Comparison of ENCODE assay signal across 1 cellular context in the genomic region with DNA sequence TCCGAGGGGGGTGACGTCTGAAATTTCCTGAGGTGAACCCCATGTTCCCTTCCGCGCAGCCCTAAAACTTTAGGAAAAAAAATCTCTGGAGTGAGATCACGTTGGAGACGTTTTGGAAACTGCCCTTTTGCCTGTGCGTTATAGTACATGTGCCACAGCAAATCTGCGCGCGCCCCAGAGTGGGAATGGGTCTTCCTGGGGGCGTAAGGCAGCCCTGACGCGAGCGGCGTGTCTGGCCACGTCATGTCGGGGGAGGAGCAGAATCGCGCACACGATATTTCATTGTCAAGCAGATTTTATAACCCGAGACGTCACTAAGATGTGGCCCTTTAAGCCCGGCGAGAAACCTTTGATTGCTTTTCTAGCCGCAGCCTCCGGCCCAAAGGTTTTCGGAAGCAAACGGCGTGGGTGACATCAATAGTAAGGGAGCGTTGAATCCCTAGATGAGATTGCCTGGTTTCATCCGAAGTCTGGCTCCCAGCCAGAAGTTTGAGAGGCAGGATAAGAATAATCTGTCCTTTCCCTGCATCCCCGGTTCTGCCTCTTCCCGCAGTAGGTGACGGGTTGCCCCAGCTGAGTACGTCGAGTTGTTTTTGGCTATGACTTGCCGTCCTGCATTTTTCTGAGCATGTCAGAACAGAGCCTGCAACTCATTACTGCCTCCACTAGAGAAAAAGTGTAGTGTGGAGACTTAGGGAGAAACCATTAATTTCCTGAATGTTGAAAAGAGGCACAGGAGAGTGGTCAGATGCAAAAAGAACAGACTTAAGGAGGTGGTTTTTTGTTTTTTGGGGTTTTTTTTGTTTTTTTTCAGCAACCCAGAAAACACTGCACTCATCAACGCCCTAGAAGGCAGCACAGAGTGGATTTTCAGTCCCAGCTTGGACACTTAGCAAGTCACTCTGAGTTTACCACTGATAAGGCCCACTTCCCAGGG.
TF ChIP-seq lines count a peak whose summit lies in the region.

No MANE protein-coding gene starts in this region.

TF ChIP-seq in GM23338, 12 proteins besides CTCF, POLR2A, EP300 and RAD21:
- TF ChIP-seq EZH2phosphoT487 (IDR thresholded peaks at IDR 0.05; ENCODE audit: unreplicated experiment) = no peak
- TF ChIP-seq EZH2 (IDR thresholded peaks at IDR 0.05; ENCODE audit: low read depth, unreplicated experiment) = no peak
- no peak for TF ChIP-seq ZNF114 (CRISPR knock-in tag; IDR thresholded peaks at IDR 0.05)
- TF ChIP-seq ZNF331 (CRISPR knock-in tag; IDR thresholded peaks at IDR 0.05; ENCODE audit: low read depth) = no peak
- TF ChIP-seq NANOG (IDR thresholded peaks at IDR 0.05; ENCODE audit: borderline replicate concordance) = no peak
- TF ChIP-seq, protein P1, sequence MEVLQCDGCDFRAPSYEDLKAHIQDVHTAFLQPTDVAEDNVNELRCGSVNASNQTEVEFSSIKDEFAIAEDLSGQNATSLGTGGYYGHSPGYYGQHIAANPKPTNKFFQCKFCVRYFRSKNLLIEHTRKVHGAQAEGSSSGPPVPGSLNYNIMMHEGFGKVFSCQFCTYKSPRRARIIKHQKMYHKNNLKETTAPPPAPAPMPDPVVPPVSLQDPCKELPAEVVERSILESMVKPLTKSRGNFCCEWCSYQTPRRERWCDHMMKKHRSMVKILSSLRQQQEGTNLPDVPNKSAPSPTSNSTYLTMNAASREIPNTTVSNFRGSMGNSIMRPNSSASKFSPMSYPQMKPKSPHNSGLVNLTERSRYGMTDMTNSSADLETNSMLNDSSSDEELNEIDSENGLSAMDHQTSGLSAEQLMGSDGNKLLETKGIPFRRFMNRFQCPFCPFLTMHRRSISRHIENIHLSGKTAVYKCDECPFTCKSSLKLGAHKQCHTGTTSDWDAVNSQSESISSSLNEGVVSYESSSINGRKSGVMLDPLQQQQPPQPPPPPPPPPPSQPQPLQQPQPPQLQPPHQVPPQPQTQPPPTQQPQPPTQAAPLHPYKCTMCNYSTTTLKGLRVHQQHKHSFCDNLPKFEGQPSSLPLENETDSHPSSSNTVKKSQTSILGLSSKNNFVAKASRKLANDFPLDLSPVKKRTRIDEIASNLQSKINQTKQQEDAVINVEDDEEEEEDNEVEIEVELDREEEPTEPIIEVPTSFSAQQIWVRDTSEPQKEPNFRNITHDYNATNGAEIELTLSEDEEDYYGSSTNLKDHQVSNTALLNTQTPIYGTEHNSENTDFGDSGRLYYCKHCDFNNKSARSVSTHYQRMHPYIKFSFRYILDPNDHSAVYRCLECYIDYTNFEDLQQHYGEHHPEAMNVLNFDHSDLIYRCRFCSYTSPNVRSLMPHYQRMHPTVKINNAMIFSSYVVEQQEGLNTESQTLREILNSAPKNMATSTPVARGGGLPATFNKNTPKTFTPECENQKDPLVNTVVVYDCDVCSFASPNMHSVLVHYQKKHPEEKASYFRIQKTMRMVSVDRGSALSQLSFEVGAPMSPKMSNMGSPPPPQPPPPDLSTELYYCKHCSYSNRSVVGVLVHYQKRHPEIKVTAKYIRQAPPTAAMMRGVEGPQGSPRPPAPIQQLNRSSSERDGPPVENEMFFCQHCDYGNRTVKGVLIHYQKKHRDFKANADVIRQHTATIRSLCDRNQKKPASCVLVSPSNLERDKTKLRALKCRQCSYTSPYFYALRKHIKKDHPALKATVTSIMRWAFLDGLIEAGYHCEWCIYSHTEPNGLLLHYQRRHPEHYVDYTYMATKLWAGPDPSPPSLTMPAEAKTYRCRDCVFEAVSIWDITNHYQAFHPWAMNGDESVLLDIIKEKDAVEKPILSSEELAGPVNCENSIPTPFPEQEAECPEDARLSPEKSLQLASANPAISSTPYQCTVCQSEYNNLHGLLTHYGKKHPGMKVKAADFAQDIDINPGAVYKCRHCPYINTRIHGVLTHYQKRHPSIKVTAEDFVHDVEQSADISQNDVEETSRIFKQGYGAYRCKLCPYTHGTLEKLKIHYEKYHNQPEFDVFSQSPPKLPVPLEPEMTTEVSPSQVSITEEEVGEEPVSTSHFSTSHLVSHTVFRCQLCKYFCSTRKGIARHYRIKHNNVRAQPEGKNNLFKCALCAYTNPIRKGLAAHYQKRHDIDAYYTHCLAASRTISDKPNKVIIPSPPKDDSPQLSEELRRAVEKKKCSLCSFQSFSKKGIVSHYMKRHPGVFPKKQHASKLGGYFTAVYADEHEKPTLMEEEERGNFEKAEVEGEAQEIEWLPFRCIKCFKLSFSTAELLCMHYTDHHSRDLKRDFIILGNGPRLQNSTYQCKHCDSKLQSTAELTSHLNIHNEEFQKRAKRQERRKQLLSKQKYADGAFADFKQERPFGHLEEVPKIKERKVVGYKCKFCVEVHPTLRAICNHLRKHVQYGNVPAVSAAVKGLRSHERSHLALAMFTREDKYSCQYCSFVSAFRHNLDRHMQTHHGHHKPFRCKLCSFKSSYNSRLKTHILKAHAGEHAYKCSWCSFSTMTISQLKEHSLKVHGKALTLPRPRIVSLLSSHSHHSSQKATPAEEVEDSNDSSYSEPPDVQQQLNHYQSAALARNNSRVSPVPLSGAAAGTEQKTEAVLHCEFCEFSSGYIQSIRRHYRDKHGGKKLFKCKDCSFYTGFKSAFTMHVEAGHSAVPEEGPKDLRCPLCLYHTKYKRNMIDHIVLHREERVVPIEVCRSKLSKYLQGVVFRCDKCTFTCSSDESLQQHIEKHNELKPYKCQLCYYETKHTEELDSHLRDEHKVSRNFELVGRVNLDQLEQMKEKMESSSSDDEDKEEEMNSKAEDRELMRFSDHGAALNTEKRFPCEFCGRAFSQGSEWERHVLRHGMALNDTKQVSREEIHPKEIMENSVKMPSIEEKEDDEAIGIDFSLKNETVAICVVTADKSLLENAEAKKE (CRISPR knock-in tag; IDR thresholded peaks at IDR 0.05) = no peak
- TF ChIP-seq, protein P2, sequence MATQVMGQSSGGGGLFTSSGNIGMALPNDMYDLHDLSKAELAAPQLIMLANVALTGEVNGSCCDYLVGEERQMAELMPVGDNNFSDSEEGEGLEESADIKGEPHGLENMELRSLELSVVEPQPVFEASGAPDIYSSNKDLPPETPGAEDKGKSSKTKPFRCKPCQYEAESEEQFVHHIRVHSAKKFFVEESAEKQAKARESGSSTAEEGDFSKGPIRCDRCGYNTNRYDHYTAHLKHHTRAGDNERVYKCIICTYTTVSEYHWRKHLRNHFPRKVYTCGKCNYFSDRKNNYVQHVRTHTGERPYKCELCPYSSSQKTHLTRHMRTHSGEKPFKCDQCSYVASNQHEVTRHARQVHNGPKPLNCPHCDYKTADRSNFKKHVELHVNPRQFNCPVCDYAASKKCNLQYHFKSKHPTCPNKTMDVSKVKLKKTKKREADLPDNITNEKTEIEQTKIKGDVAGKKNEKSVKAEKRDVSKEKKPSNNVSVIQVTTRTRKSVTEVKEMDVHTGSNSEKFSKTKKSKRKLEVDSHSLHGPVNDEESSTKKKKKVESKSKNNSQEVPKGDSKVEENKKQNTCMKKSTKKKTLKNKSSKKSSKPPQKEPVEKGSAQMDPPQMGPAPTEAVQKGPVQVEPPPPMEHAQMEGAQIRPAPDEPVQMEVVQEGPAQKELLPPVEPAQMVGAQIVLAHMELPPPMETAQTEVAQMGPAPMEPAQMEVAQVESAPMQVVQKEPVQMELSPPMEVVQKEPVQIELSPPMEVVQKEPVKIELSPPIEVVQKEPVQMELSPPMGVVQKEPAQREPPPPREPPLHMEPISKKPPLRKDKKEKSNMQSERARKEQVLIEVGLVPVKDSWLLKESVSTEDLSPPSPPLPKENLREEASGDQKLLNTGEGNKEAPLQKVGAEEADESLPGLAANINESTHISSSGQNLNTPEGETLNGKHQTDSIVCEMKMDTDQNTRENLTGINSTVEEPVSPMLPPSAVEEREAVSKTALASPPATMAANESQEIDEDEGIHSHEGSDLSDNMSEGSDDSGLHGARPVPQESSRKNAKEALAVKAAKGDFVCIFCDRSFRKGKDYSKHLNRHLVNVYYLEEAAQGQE (IDR thresholded peaks at IDR 0.05; ENCODE audit: unreplicated experiment) = no peak
- TF ChIP-seq, protein P3, sequence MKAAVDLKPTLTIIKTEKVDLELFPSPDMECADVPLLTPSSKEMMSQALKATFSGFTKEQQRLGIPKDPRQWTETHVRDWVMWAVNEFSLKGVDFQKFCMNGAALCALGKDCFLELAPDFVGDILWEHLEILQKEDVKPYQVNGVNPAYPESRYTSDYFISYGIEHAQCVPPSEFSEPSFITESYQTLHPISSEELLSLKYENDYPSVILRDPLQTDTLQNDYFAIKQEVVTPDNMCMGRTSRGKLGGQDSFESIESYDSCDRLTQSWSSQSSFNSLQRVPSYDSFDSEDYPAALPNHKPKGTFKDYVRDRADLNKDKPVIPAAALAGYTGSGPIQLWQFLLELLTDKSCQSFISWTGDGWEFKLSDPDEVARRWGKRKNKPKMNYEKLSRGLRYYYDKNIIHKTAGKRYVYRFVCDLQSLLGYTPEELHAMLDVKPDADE (IDR thresholded peaks at IDR 0.05) = no peak
- TF ChIP-seq STAT1 (IDR thresholded peaks at IDR 0.05; ENCODE audit: unreplicated experiment) = no peak
- TF ChIP-seq POLR2AphosphoS5 (IDR thresholded peaks at IDR 0.05; ENCODE audit: low read depth) = peak; percentile 63; the same call in 1 of the 2 replicates
- no peak for TF ChIP-seq JUNB (IDR thresholded peaks at IDR 0.05; ENCODE audit: unreplicated experiment)
- TF ChIP-seq CREB1 (CRISPR knock-in tag; IDR thresholded peaks at IDR 0.05; ENCODE audit: low read depth) = peak; percentile 95
